ENCODE assay signal across 1 cellular context in the genomic region with DNA sequence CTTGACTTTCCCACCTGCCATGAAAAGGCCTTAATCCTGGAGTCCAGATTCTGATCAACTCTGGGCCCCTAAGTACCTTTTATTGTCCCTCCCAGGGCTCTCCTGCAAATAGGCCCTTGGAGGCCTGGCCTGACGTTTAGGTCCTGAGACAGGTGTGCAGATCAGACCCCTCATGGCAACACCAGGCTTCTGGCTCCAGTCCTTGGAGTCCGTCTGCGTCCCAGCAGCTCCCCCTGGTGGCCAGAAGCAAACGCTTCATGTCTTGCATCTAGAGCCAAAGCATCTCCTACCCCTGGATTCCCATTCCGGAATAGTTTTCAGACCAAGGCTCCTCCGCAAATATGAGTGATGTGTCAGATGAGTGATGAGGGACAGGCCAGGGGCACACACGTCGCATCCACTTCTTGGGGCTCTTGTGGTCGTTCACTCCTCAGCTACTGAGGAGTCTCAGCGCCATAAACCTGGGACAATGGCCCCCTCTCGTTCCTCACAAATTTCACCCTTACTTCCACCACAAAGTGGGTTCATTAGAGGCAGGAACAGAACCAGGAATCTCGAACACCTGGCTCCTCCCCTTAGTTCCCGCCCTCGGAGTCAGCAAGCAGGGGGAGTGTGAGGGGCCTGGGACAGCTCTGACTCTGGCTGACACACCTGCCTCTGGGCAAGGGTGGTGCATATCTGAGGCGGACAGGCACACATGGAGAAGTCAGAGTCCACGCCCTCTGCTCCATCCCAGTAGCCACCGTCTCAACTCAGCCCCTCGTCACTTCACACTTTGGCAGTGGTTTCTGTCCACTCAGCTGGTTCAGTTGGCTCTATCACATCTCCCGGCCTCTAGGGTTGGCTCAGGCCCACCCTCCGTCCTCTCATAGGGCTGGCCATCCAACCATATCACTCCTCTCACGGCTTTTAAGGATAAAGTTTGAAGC.
TF ChIP-seq lines count a peak whose summit lies in the region.

No MANE protein-coding gene starts in this region.

TF ChIP-seq in HCT116, 20 proteins besides CTCF, POLR2A, EP300 and RAD21 (continued from another document):
- TF ChIP-seq, protein P1, sequence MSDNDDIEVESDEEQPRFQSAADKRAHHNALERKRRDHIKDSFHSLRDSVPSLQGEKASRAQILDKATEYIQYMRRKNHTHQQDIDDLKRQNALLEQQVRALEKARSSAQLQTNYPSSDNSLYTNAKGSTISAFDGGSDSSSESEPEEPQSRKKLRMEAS (IDR thresholded peaks at IDR 0.05) = no peak
- TF ChIP-seq TCF7L2 (IDR thresholded peaks at IDR 0.05; ENCODE audit: borderline replicate concordance, extremely low read depth, insufficient read depth, insufficient read length) (no peak), SIN3A (IDR thresholded peaks at IDR 0.05; ENCODE audit: low read depth) (no peak), POLR2AphosphoS5 (IDR thresholded peaks at IDR 0.05; ENCODE audit: low read depth, low read length) (no peak), CEBPB (IDR thresholded peaks at IDR 0.05; ENCODE audit: low read depth) (no peak)
